Comparison of ENCODE assay signal across 1 cellular context in the genomic region with DNA sequence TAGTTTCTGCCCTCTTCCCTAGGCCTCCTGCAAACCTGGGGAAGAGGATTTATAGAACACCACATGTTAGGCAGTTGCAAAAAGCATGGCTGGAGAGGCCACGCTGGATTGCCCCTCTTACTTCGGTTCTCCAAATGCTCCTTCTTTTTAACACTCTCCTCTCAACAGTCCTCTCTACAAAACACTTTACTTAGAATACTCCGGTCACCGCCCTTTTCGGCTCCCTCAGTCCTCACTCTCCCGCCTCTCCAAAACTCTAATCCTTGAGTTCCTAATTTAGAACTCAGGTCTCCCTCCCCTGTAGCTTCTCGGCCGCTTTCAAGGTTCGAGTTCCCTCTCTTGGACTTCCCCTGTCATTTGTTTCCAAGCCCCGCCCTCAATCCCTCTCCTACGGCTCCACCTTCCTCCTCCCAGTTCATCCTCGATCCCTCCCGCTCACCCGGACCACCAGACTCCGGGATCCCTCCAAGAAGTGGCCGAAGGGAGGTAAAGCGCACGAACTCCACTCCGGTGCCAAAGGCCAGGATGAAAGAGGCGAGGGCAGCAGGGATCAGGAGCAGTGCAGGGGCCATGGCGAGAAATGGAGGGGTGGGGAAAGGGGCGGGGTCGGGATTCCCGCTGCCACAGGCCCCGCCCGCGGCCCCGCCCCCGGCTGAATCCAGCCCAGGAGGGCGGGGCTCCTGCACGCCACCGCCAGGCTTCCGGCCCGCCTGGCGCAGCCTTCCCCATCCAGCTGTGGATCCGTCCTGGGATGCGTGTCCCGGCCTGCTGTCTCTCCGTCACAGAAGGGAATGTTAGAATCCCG.
TF ChIP-seq lines count a peak whose summit lies in the region.

A gene with protein sequence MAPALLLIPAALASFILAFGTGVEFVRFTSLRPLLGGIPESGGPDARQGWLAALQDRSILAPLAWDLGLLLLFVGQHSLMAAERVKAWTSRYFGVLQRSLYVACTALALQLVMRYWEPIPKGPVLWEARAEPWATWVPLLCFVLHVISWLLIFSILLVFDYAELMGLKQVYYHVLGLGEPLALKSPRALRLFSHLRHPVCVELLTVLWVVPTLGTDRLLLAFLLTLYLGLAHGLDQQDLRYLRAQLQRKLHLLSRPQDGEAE (minus strand): TSS at position 582 of the 805 bp plus-strand sequence. CDS start 10 bp downstream, at position 572.

TF ChIP-seq in GM12878, 131 proteins besides CTCF, POLR2A, EP300 and RAD21 (continued from another document and continues in another):
- TF ChIP-seq, protein P1, sequence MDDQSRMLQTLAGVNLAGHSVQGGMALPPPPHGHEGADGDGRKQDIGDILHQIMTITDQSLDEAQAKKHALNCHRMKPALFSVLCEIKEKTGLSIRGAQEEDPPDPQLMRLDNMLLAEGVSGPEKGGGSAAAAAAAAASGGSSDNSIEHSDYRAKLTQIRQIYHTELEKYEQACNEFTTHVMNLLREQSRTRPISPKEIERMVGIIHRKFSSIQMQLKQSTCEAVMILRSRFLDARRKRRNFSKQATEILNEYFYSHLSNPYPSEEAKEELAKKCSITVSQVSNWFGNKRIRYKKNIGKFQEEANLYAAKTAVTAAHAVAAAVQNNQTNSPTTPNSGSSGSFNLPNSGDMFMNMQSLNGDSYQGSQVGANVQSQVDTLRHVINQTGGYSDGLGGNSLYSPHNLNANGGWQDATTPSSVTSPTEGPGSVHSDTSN (IDR thresholded peaks at IDR 0.05; ENCODE audit: insufficient replicate concordance, low read depth, low read length), result no peak
- TF ChIP-seq, protein P2, sequence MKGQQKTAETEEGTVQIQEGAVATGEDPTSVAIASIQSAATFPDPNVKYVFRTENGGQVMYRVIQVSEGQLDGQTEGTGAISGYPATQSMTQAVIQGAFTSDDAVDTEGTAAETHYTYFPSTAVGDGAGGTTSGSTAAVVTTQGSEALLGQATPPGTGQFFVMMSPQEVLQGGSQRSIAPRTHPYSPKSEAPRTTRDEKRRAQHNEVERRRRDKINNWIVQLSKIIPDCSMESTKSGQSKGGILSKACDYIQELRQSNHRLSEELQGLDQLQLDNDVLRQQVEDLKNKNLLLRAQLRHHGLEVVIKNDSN (IDR thresholded peaks at IDR 0.05; ENCODE audit: borderline replicate concordance, extremely low read length, insufficient read depth, low read depth, low read length), result no peak
- TF ChIP-seq POU2F2 (IDR thresholded peaks at IDR 0.05; ENCODE audit: borderline replicate concordance, low read depth, low read length), result no peak
- TF ChIP-seq SPI1 (IDR thresholded peaks at IDR 0.05; ENCODE audit: borderline replicate concordance, insufficient read depth, low read depth, low read length), result peak; percentile 49; the same call in 1 of the 2 replicates
- TF ChIP-seq FOXK2 (IDR thresholded peaks at IDR 0.05), result no peak
- peak; percentile 43 for TF ChIP-seq MEF2B (IDR thresholded peaks at IDR 0.05; ENCODE audit: partially characterized antibody, poor library complexity, severe bottlenecking)
- TF ChIP-seq, protein P3, sequence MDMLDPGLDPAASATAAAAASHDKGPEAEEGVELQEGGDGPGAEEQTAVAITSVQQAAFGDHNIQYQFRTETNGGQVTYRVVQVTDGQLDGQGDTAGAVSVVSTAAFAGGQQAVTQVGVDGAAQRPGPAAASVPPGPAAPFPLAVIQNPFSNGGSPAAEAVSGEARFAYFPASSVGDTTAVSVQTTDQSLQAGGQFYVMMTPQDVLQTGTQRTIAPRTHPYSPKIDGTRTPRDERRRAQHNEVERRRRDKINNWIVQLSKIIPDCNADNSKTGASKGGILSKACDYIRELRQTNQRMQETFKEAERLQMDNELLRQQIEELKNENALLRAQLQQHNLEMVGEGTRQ (IDR thresholded peaks at IDR 0.05; ENCODE audit: borderline replicate concordance, low read depth, low read length), result no peak
- no peak for TF ChIP-seq ZSCAN29 (IDR thresholded peaks at IDR 0.05)
- no peak for TF ChIP-seq RBBP5 (conservative IDR thresholded peaks at IDR 0.05)
- no peak for TF ChIP-seq RAD51 (IDR thresholded peaks at IDR 0.05)
- TF ChIP-seq KAT2A (conservative IDR thresholded peaks at IDR 0.05; ENCODE audit: control insufficient read depth, low read depth, low read length), result no peak
- 0 out of 2 replicates have a peak, but pooled peaks have one; percentile 87 for TF ChIP-seq NBN (IDR thresholded peaks at IDR 0.05)
- no peak for TF ChIP-seq MTA2 (IDR thresholded peaks at IDR 0.05; ENCODE audit: low read depth)
- TF ChIP-seq, protein P4, sequence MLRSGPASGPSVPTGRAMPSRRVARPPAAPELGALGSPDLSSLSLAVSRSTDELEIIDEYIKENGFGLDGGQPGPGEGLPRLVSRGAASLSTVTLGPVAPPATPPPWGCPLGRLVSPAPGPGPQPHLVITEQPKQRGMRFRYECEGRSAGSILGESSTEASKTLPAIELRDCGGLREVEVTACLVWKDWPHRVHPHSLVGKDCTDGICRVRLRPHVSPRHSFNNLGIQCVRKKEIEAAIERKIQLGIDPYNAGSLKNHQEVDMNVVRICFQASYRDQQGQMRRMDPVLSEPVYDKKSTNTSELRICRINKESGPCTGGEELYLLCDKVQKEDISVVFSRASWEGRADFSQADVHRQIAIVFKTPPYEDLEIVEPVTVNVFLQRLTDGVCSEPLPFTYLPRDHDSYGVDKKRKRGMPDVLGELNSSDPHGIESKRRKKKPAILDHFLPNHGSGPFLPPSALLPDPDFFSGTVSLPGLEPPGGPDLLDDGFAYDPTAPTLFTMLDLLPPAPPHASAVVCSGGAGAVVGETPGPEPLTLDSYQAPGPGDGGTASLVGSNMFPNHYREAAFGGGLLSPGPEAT (IDR thresholded peaks at IDR 0.05; ENCODE audit: low read depth), result peak; percentile 93
- no peak for TF ChIP-seq IRF4 (IDR thresholded peaks at IDR 0.05; ENCODE audit: low read depth, low read length)
- TF ChIP-seq, protein P5, sequence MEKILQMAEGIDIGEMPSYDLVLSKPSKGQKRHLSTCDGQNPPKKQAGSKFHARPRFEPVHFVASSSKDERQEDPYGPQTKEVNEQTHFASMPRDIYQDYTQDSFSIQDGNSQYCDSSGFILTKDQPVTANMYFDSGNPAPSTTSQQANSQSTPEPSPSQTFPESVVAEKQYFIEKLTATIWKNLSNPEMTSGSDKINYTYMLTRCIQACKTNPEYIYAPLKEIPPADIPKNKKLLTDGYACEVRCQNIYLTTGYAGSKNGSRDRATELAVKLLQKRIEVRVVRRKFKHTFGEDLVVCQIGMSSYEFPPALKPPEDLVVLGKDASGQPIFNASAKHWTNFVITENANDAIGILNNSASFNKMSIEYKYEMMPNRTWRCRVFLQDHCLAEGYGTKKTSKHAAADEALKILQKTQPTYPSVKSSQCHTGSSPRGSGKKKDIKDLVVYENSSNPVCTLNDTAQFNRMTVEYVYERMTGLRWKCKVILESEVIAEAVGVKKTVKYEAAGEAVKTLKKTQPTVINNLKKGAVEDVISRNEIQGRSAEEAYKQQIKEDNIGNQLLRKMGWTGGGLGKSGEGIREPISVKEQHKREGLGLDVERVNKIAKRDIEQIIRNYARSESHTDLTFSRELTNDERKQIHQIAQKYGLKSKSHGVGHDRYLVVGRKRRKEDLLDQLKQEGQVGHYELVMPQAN (conservative IDR thresholded peaks at IDR 0.05), result 0 out of 2 replicates have a peak, but pooled peaks have one; percentile 50
- TF ChIP-seq CREM (IDR thresholded peaks at IDR 0.05; ENCODE audit: low read depth), result no peak
- peak; percentile 47; the same call in 1 of the 2 replicates for TF ChIP-seq POLR2AphosphoS5 (IDR thresholded peaks at IDR 0.05; ENCODE audit: low read length)
- TF ChIP-seq, protein P6, sequence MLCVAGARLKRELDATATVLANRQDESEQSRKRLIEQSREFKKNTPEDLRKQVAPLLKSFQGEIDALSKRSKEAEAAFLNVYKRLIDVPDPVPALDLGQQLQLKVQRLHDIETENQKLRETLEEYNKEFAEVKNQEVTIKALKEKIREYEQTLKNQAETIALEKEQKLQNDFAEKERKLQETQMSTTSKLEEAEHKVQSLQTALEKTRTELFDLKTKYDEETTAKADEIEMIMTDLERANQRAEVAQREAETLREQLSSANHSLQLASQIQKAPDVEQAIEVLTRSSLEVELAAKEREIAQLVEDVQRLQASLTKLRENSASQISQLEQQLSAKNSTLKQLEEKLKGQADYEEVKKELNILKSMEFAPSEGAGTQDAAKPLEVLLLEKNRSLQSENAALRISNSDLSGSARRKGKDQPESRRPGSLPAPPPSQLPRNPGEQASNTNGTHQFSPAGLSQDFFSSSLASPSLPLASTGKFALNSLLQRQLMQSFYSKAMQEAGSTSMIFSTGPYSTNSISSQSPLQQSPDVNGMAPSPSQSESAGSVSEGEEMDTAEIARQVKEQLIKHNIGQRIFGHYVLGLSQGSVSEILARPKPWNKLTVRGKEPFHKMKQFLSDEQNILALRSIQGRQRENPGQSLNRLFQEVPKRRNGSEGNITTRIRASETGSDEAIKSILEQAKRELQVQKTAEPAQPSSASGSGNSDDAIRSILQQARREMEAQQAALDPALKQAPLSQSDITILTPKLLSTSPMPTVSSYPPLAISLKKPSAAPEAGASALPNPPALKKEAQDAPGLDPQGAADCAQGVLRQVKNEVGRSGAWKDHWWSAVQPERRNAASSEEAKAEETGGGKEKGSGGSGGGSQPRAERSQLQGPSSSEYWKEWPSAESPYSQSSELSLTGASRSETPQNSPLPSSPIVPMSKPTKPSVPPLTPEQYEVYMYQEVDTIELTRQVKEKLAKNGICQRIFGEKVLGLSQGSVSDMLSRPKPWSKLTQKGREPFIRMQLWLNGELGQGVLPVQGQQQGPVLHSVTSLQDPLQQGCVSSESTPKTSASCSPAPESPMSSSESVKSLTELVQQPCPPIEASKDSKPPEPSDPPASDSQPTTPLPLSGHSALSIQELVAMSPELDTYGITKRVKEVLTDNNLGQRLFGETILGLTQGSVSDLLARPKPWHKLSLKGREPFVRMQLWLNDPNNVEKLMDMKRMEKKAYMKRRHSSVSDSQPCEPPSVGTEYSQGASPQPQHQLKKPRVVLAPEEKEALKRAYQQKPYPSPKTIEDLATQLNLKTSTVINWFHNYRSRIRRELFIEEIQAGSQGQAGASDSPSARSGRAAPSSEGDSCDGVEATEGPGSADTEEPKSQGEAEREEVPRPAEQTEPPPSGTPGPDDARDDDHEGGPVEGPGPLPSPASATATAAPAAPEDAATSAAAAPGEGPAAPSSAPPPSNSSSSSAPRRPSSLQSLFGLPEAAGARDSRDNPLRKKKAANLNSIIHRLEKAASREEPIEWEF (IDR thresholded peaks at IDR 0.05; ENCODE audit: insufficient replicate concordance, low read depth, low read length), result no peak
- TF ChIP-seq RB1 (IDR thresholded peaks at IDR 0.05; ENCODE audit: borderline replicate concordance), result peak; percentile 8; the same call in 1 of the 2 replicates
- peak; percentile 91 for TF ChIP-seq IKZF1 (conservative IDR thresholded peaks at IDR 0.05)
- no peak for TF ChIP-seq ESRRA (IDR thresholded peaks at IDR 0.05; ENCODE audit: low read length)
- peak; percentile 69; the same call in 1 of the 2 replicates for TF ChIP-seq HDGF (IDR thresholded peaks at IDR 0.05)
- peak; percentile 91 for TF ChIP-seq EED (IDR thresholded peaks at IDR 0.05; ENCODE audit: low read depth)
- TF ChIP-seq, protein P7, sequence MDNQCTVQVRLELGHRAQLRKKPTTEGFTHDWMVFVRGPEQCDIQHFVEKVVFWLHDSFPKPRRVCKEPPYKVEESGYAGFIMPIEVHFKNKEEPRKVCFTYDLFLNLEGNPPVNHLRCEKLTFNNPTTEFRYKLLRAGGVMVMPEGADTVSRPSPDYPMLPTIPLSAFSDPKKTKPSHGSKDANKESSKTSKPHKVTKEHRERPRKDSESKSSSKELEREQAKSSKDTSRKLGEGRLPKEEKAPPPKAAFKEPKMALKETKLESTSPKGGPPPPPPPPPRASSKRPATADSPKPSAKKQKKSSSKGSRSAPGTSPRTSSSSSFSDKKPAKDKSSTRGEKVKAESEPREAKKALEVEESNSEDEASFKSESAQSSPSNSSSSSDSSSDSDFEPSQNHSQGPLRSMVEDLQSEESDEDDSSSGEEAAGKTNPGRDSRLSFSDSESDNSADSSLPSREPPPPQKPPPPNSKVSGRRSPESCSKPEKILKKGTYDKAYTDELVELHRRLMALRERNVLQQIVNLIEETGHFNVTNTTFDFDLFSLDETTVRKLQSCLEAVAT (IDR thresholded peaks at IDR 0.05), result peak; percentile 70; the same call in 1 of the 2 replicates
- no peak for TF ChIP-seq MEF2A (IDR thresholded peaks at IDR 0.05; ENCODE audit: insufficient read depth, low read depth, low read length)
- TF ChIP-seq STAT1 (conservative IDR thresholded peaks at IDR 0.05), result no peak
- TF ChIP-seq, protein P8, sequence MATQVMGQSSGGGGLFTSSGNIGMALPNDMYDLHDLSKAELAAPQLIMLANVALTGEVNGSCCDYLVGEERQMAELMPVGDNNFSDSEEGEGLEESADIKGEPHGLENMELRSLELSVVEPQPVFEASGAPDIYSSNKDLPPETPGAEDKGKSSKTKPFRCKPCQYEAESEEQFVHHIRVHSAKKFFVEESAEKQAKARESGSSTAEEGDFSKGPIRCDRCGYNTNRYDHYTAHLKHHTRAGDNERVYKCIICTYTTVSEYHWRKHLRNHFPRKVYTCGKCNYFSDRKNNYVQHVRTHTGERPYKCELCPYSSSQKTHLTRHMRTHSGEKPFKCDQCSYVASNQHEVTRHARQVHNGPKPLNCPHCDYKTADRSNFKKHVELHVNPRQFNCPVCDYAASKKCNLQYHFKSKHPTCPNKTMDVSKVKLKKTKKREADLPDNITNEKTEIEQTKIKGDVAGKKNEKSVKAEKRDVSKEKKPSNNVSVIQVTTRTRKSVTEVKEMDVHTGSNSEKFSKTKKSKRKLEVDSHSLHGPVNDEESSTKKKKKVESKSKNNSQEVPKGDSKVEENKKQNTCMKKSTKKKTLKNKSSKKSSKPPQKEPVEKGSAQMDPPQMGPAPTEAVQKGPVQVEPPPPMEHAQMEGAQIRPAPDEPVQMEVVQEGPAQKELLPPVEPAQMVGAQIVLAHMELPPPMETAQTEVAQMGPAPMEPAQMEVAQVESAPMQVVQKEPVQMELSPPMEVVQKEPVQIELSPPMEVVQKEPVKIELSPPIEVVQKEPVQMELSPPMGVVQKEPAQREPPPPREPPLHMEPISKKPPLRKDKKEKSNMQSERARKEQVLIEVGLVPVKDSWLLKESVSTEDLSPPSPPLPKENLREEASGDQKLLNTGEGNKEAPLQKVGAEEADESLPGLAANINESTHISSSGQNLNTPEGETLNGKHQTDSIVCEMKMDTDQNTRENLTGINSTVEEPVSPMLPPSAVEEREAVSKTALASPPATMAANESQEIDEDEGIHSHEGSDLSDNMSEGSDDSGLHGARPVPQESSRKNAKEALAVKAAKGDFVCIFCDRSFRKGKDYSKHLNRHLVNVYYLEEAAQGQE (IDR thresholded peaks at IDR 0.05; ENCODE audit: low read depth, low read length), result no peak
- TF ChIP-seq, protein P9, sequence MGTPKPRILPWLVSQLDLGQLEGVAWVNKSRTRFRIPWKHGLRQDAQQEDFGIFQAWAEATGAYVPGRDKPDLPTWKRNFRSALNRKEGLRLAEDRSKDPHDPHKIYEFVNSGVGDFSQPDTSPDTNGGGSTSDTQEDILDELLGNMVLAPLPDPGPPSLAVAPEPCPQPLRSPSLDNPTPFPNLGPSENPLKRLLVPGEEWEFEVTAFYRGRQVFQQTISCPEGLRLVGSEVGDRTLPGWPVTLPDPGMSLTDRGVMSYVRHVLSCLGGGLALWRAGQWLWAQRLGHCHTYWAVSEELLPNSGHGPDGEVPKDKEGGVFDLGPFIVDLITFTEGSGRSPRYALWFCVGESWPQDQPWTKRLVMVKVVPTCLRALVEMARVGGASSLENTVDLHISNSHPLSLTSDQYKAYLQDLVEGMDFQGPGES (IDR thresholded peaks at IDR 0.05), result 0 out of 2 replicates have a peak, but pooled peaks have one; percentile 28
- TF ChIP-seq NFIC (IDR thresholded peaks at IDR 0.05; ENCODE audit: low read depth, low read length), result no peak
- TF ChIP-seq DPF2 (IDR thresholded peaks at IDR 0.05), result no peak
- 0 out of 2 replicates have a peak, but pooled peaks have one; percentile 16 for TF ChIP-seq PAX5 (IDR thresholded peaks at IDR 0.05; ENCODE audit: borderline replicate concordance, low read depth, low read length)
- TF ChIP-seq ZNF274 (IDR thresholded peaks at IDR 0.05; ENCODE audit: insufficient read depth, insufficient read length), result no peak
